ENCODE assay signal across 11 cellular contexts in the genomic region with DNA sequence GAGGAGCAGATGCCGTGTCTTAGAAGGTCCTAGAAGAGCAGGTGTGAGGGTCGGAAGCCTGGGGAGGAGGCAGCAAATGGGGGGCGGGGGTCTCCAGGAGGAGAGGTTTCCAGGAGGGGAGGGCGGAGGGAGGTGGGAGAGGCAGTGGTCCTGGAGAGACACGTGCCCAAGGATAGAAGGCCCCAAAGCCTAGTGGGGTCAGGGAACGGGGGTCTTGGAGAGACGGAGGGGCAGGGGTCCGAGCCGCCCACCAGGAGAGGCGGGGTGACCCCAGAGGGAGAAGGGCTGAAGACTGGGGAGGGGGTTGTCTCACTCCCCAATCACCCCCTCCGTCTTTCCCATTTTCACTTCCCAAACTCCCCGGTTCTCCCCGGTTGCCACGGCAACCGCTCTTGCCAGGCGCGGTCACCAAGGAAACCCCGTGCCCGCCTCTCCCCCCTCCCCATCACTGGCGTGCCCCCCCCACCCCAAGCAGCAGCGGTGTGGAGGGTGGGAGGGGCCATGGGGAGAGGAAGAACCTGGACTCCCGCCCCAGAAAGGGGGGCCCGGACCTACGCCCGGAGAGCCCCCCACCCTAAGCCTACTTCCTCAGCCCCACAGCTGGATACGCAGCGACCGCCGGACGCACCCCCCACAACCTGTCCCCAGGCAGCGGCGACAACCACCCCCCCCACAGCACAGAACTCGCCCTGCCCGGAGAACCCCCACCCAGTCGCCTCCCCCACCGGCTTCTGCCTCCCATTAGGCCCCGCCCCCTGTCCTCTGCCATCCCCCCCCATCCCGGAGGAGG. TPM values are rescaled to one million over a fixed set of nuclear protein-coding genes. Genes with fewer than 3 reads are reported as not detected.
A peak's percentile ranks its signal among the peaks of the same experiment; 100 is the strongest.
DNase-seq lines count a peak whose midpoint lies in the region; ATAC-seq, FAIRE-seq and TF ChIP-seq lines count a peak whose summit lies in the region.
"Had no signal": no experiment of that assay in that cellular context is flagged by ENCODE, and none has a peak within 500 bp of the region (broad histone marks: within the 10 kb centered on the region; RNA-seq: fewer than 3 reads in every experiment).

No MANE protein-coding gene starts in this region.

- no peak overlapping the region for H3K4me3 Mint-ChIP-seq in osteocyte (ENCODE audit: unreplicated experiment)

- H3K27me3 Mint-ChIP-seq in osteocyte (ENCODE audit: unreplicated experiment): peaks cover 37% of the 10 kb centered on the region

- H3K4ac ChIP-seq in H1 (replicated peaks; ENCODE audit: insufficient read length, low read depth, low read length): no peak overlapping the region

- no peak overlapping the region for H2BK5ac ChIP-seq in H1 (ENCODE audit: low read depth, low read length)

- no peak for ATAC-seq in HG03139 (IDR thresholded peaks at IDR 0.05; ENCODE audit: unreplicated experiment)
- ATAC-seq: T-cell had no signal

- no peak overlapping the region for H2AK5ac ChIP-seq in H1 (ENCODE audit: low read depth, low read length)

- H3K27me3 ChIP-seq in H1 (replicated peaks in 1 of 4; ENCODE audit: control insufficient read depth in 3 of 4, extremely low read depth in 1 of 4, insufficient read depth in 3 of 4, low read length in 3 of 4): peaks cover 5 to 49% (median 41%) of the 10 kb centered on the region in 4 experiments

- H3K14ac ChIP-seq in H1 (ENCODE audit: insufficient read length): no peak overlapping the region

- no peak overlapping the region for H4K8ac ChIP-seq in H1 (ENCODE audit: extremely low read depth, insufficient read depth, low read length)

- TF ChIP-seq CTCF in H1 (IDR thresholded peaks at IDR 0.05; ENCODE audit: control extremely low read depth in 1 of 3, insufficient read depth in 1 of 3, low read depth in 1 of 3, low read length in 3 of 3) (no peak), osteocyte (IDR thresholded peaks at IDR 0.05) (no peak)

- FAIRE-seq in H1 (lab: Jason Lieb, UNC): no peak

- H3K4me1 ChIP-seq in ES-I3 (ENCODE audit: insufficient read depth, low read length) (peaks cover 24% of the 10 kb centered on the region), H1 (replicated peaks in 1 of 4; ENCODE audit: control insufficient read depth in 3 of 4, insufficient read depth in 4 of 4, low read length in 3 of 4) (peaks cover 0 to 36% (median 20%) of the 10 kb centered on the region in 4 experiments; a peak in 6 of 7 replicates)

- POLR2A ChIA-PET in H1 (lab: Charles Lee; ENCODE audit: partially characterized antibody): interaction anchor here (0.8 to 1.2 kb wide), 3 partner anchors 11 to 126 kb away, joined by 3 to 5 read pairs (median 4); no protein-coding TSS in a partner anchor

- H3K79me1 ChIP-seq in H1 (ENCODE audit: low read depth, low read length): peaks cover 4% of the 10 kb centered on the region; the same call in 1 of the 2 replicates

- no peak overlapping the region for H4K5ac ChIP-seq in H1 (ENCODE audit: insufficient read length, low read depth, low read length)

- no peaks in the 10 kb centered on the region for H3K36me3 ChIP-seq in ES-I3 (ENCODE audit: insufficient read depth, low read length)
- no peaks in the 10 kb centered on the region for H3K36me3 ChIP-seq in H1 (ENCODE audit: control insufficient read depth in 2 of 4, insufficient read depth in 4 of 4, low read length in 3 of 4)

- TF ChIP-seq EP300 in H1 (IDR thresholded peaks at IDR 0.05; ENCODE audit: borderline replicate concordance in 1 of 2, low read depth in 2 of 2, low read length in 2 of 2): no peak

- H3K23me2 ChIP-seq in H1 (ENCODE audit: low read depth, low read length): peaks cover 13% of the 10 kb centered on the region; the same call in 1 of the 2 replicates

- no peak overlapping the region for H3K27ac Mint-ChIP-seq in osteocyte (ENCODE audit: unreplicated experiment)

- no peak overlapping the region for H2AFZ ChIP-seq in H1 (ENCODE audit: low read length)

- H2BK15ac ChIP-seq in H1 (ENCODE audit: low read length): no peak overlapping the region

- H2BK20ac ChIP-seq in H1 (ENCODE audit: low read length): no peak overlapping the region

- H3K79me2 ChIP-seq in H1 (ENCODE audit: control insufficient read depth in 1 of 2, insufficient read depth in 2 of 2, low read length in 2 of 2): no peaks in the 10 kb centered on the region

- no peak overlapping the region for H2BK12ac ChIP-seq in H1 (ENCODE audit: low read depth, low read length)

- no peak for TF ChIP-seq RAD21 in H1 (IDR thresholded peaks at IDR 0.05 in 1 of 2, conservative IDR thresholded peaks at IDR 0.05 in 1 of 2; ENCODE audit: low read depth in 2 of 2, low read length in 2 of 2)

- no peaks in the 10 kb centered on the region for H3K36me3 Mint-ChIP-seq in osteocyte (ENCODE audit: unreplicated experiment)
- H3K36me3 Mint-ChIP-seq: T-cell had no signal

- H3K18ac ChIP-seq in H1 (ENCODE audit: extremely low read depth, low read length): 0 out of 2 replicates have a peak overlapping the region, but pooled peaks have one; percentile 60

- peak overlapping the region; percentile 30; the same call in 1 of the 2 replicates for H3K9ac ChIP-seq in ES-I3 (ENCODE audit: low read depth, low read length)
- H3K9ac ChIP-seq in H1 (replicated peaks in 1 of 4; ENCODE audit: extremely low read depth in 1 of 4, low read depth in 3 of 4, low read length in 3 of 4): no peak overlapping the region

- H4K20me1 ChIP-seq in H1 (replicated peaks in 1 of 2; ENCODE audit: control insufficient read depth in 1 of 2, insufficient read depth in 2 of 2, low read length in 2 of 2): peaks cover 6 to 18% of the 10 kb centered on the region in 2 experiments

- H3K4me3 ChIP-seq in H1 (ENCODE audit: extremely low read depth in 1 of 4, insufficient read depth in 2 of 4, low read depth in 3 of 4, low read length in 4 of 4): peak overlapping the region; percentile 20 to 57 (median 34); a peak in 6 of 8 replicates

- no peak overlapping the region for H3K27ac ChIP-seq in H1 (ENCODE audit: low read depth, low read length)

- no peak overlapping the region for H3K56ac ChIP-seq in H1 (replicated peaks; ENCODE audit: insufficient read length, low read depth, low read length)

- no peak overlapping the region for H2BK120ac ChIP-seq in H1 (replicated peaks; ENCODE audit: low read depth, low read length)

- H4K91ac ChIP-seq in H1 (replicated peaks; ENCODE audit: insufficient read length, low read length): no peak overlapping the region

- H3K4me2 ChIP-seq in H1 (ENCODE audit: insufficient read depth in 1 of 2, low read depth in 2 of 2, low read length in 2 of 2): peak overlapping the region; percentile 59 to 73

- no peak overlapping the region for H3K23ac ChIP-seq in H1 (ENCODE audit: insufficient read length)

- CTCF ChIA-PET in H1 (lab: Charles Lee; ENCODE audit: partially characterized antibody): interaction anchor here (0.6 to 1.7 kb wide), 2 partner anchors 12 to 59 kb away, joined by 3 to 19 read pairs; no protein-coding TSS in a partner anchor

- DNase-seq in NCI-H2196 (lab: John Stamatoyannopoulos, UW; ENCODE audit: unreplicated experiment): peak; percentile 71
- peak in 1 of 2 experiments; percentile 70 for DNase-seq in H1 (ENCODE audit: low read depth in 1 of 2, low spot score in 2 of 2)
- peak; percentile 43 for DNase-seq in occipital lobe (lab: John Stamatoyannopoulos, UW)
- no peak for DNase-seq in osteocyte (ENCODE audit: extremely low spot score, unreplicated experiment)
- DNase-seq in A172 (ENCODE audit: low spot score): no peak
- no peak for DNase-seq in GF-D8 (lab: John Stamatoyannopoulos, UW)
- DNase-seq: NCI-H2171 treated with DMSO at 0.1 percent for 48 hours, T-cell had no signal

- TF ChIP-seq POLR2A in H1 (IDR thresholded peaks at IDR 0.05; ENCODE audit: control extremely low read depth in 1 of 2, low read depth in 2 of 2, low read length in 2 of 2): no peak

- H3K4me1 Mint-ChIP-seq in osteocyte (ENCODE audit: unreplicated experiment): no peaks in the 10 kb centered on the region

- H3K9me3 Mint-ChIP-seq in osteocyte (ENCODE audit: unreplicated experiment): no peaks in the 10 kb centered on the region
- H3K9me3 Mint-ChIP-seq: T-cell had no signal

- 6% methylated on average over 3 of the region's 38 CpGs; no CpG with 5 or more reads in 1 of the 2 experiments for WGBS in H1 (ENCODE audit: extremely low coverage in 1 of 2, insufficient coverage in 1 of 2, insufficient read length in 1 of 2, insufficient replicate concordance in 2 of 2, low coverage in 1 of 2, low lambda C conversion rate in 2 of 2, missing lambda C conversion rate in 1 of 2), 2 experiments

- H3K9me3 ChIP-seq in ES-I3 (ENCODE audit: control insufficient read depth, insufficient read depth, low read length) (no peaks in the 10 kb centered on the region), H1 (ENCODE audit: insufficient read depth in 2 of 2, low read depth in 1 of 2, low read length in 1 of 2) (no peaks in the 10 kb centered on the region)

RNA-seq across cellular contexts. Expression of a gene that starts 1.0 kb away (rescaled TPM):
- 11.5 and 13.4 TPM in 2 replicates for total RNA-seq in H1 (2021; fragmentation: NEBNext Ultra II Directional; extraction: Animal tissue kit (Norgen Biotek cat#: 25700))
- polyA plus RNA-seq in H1 (2011; rRNA removed): 20.8 and 21.2 TPM in 2 replicates
- 12.4 TPM for polyA plus RNA-seq in H1 (2011; cell fraction: cytosol; rRNA removed)
- 13.5 TPM for polyA plus RNA-seq in H1 (2011; cell fraction: nucleus; rRNA removed)
- 9.8 to 18.5 TPM (median 14.7 TPM) in 4 replicates for polyA plus RNA-seq in H1 (2012, experiment 1 of 2)
- 10.8 TPM for polyA plus RNA-seq in H1 (2012, experiment 2 of 2)
- polyA plus RNA-seq in H1 (2013, experiment 1 of 2): 8.9 TPM
- 8.8 TPM for polyA plus RNA-seq in H1 (2013, experiment 2 of 2)
- polyA minus RNA-seq in H1 (2011; rRNA and poly(A)+ RNA removed): 7.2 and 9.8 TPM in 2 replicates
- 17.0 TPM for polyA minus RNA-seq in H1 (2011; cell fraction: cytosol; rRNA and poly(A)+ RNA removed)
- 8.6 TPM for polyA minus RNA-seq in H1 (2011; cell fraction: nucleus; rRNA and poly(A)+ RNA removed)
- 75.8 TPM for total RNA-seq in occipital lobe
- 0.11 and 0.52 TPM in 2 replicates for total RNA-seq in osteocyte
- 12.3 and 13.5 TPM in 2 replicates for total RNA-seq in A172 (2014; rRNA removed; shearing (Covaris generic))
- total RNA-seq: T-cell had no signal

RNA-seq across cellular contexts. Expression of a gene that starts 53.5 kb away (rescaled TPM):
- total RNA-seq in H1 (2021; fragmentation: NEBNext Ultra II Directional; extraction: Animal tissue kit (Norgen Biotek cat#: 25700)): not detected in 2 replicates
- polyA plus RNA-seq in H1 (2011; rRNA removed): not detected in 2 replicates
- 0.21 TPM for polyA plus RNA-seq in H1 (2011; cell fraction: cytosol; rRNA removed)
- not detected for polyA plus RNA-seq in H1 (2011; cell fraction: nucleus; rRNA removed)
- 0.34 TPM in 1 of 4 replicates, not detected in the others for polyA plus RNA-seq in H1 (2012, experiment 1 of 2)
- polyA plus RNA-seq in H1 (2012, experiment 2 of 2): not detected
- polyA plus RNA-seq in H1 (2013, experiment 1 of 2): not detected
- not detected for polyA plus RNA-seq in H1 (2013, experiment 2 of 2)
- polyA minus RNA-seq in H1 (2011; rRNA and poly(A)+ RNA removed): not detected in 2 replicates
- not detected for polyA minus RNA-seq in H1 (2011; cell fraction: cytosol; rRNA and poly(A)+ RNA removed)
- polyA minus RNA-seq in H1 (2011; cell fraction: nucleus; rRNA and poly(A)+ RNA removed): not detected
- total RNA-seq in occipital lobe (0.62 TPM), osteocyte (not detected in 2 replicates)
- 0.36 TPM in 1 of 2 replicates, not detected in the other for total RNA-seq in A172 (2014; rRNA removed; shearing (Covaris generic))
- total RNA-seq: pulmonary artery endothelial cell, T-cell had no signal

RNA-seq across cellular contexts. Expression of a gene that starts 56.3 kb away (rescaled TPM):
- total RNA-seq in H1 (2021; fragmentation: NEBNext Ultra II Directional; extraction: Animal tissue kit (Norgen Biotek cat#: 25700)): 1.9 and 3.6 TPM in 2 replicates
- polyA plus RNA-seq in H1 (2011; rRNA removed): 5.6 and 6.6 TPM in 2 replicates
- 5.1 TPM for polyA plus RNA-seq in H1 (2011; cell fraction: cytosol; rRNA removed)
- 3.1 TPM for polyA plus RNA-seq in H1 (2011; cell fraction: nucleus; rRNA removed)
- polyA plus RNA-seq in H1 (2012, experiment 1 of 2): 3.2 to 5.8 TPM (median 4.1 TPM) in 4 replicates
- polyA plus RNA-seq in H1 (2012, experiment 2 of 2): 6.1 TPM
- 1.4 TPM for polyA plus RNA-seq in H1 (2013, experiment 1 of 2)
- 2.0 TPM for polyA plus RNA-seq in H1 (2013, experiment 2 of 2)
- 0.22 and 0.24 TPM in 2 replicates for polyA minus RNA-seq in H1 (2011; rRNA and poly(A)+ RNA removed)
- polyA minus RNA-seq in H1 (2011; cell fraction: cytosol; rRNA and poly(A)+ RNA removed): 3.0 TPM
- 3.1 TPM for polyA minus RNA-seq in H1 (2011; cell fraction: nucleus; rRNA and poly(A)+ RNA removed)
- 3.9 TPM for total RNA-seq in occipital lobe
- 43.7 and 46.9 TPM in 2 replicates for total RNA-seq in osteocyte
- total RNA-seq in A172 (2014; rRNA removed; shearing (Covaris generic)): 38.4 and 44.4 TPM in 2 replicates

Comparison
In these comparisons a context has a peak if more than half of its experiments do, and no peak if none do; other contexts are left out.
1. DNase-seq: peak in NCI-H2196 (single experiment) and occipital lobe (single experiment); none in osteocyte (single experiment), A172 (single experiment) and GF-D8 (single experiment).